In the genomic region with DNA sequence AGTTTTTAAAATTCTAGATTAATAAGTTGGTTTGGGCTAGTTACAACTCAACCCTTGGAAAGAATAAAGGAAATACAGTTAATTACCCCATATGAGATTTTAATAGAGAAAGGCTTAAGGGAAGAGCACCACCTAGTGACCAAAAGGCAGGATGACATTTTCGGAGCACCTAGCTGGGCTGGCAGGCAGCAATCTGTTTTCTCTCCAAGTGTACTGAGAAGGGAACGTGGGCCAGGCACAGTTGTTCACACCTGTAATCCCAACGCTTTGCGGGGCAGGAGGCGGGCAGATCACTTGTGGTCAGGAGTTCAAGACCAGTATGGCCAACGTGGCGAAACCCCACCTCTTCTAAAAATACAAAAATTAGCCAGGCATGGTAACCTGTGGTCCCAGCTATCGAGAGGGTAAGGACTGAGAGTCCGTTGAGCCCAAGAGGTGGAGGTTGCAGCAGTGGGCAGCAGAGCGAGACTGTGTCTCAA, we compare ENCODE assay signal across 8 cellular contexts. TPM values are rescaled to one million over a fixed set of nuclear protein-coding genes. Genes with fewer than 3 reads are reported as not detected.
DNase-seq lines count a peak whose midpoint lies in the region; ATAC-seq, FAIRE-seq and TF ChIP-seq lines count a peak whose summit lies in the region.
"Not testable (repeated sequence)": the region's sequence is repeated elsewhere in the genome, so short reads cannot be mapped to it uniquely, and the experiment has no call there.

No MANE protein-coding gene starts in this region.

- H2AFZ ChIP-seq in PC-3 (ENCODE audit: low read length); smooth muscle cell (ENCODE audit: low read depth): not testable (repeated sequence)

- peaks cover 6 to 39% of the 10 kb centered on the region in 2 donors for H3K36me3 Mint-ChIP-seq in activated T-cell treated with anti-CD3 and anti-CD28 coated beads, Interleukin-2, amount 50 U/mL, for 72 hours (ENCODE audit: insufficient read depth in 2 of 2)

- not testable (repeated sequence) for H3K4me1 Mint-ChIP-seq in activated T-cell treated with anti-CD3 and anti-CD28 coated beads, Interleukin-2, amount 50 U/mL, for 72 hours (ENCODE audit: low read depth)

- not testable (repeated sequence) for H3K27ac ChIP-seq in PC-3 (ENCODE audit: low read length); cardiac muscle cell; smooth muscle cell (ENCODE audit: low read depth)

- H3K4me3 ChIP-seq in BE2C (ENCODE audit: low read depth, low read length); PC-3 (ENCODE audit: low read length); cardiac muscle cell; mucosa of descending colon; smooth muscle cell: not testable (repeated sequence)

- not testable (repeated sequence) for DNase-seq in BE2C; PC-3; activated T-cell treated with anti-CD3 and anti-CD28 coated beads, Interleukin-2, amount 50 U/mL, for 72 hours; cardiac muscle cell (ENCODE audit: low read depth in 1 of 2, low spot score in 1 of 2); mucosa of descending colon; smooth muscle cell (lab: John Stamatoyannopoulos, UW; ENCODE audit: unreplicated experiment)

- ATAC-seq in GM21786 (IDR thresholded peaks at IDR 0.05; ENCODE audit: unreplicated experiment), result peak; percentile 40
- ATAC-seq in PC-3, result peak; percentile 61
- ATAC-seq in activated T-cell treated with anti-CD3 and anti-CD28 coated beads, Interleukin-2, amount 50 U/mL, for 72 hours (replicated peaks in 1 of 2), result peak; percentile 47 to 54
- ATAC-seq in mucosa of descending colon, result peak; percentile 94

- peak; percentile 30 for TF ChIP-seq CTCF in BE2C (IDR thresholded peaks at IDR 0.05; ENCODE audit: low read depth, low read length)
- not testable (repeated sequence) for TF ChIP-seq CTCF in PC-3 (conservative IDR thresholded peaks at IDR 0.05; ENCODE audit: low read depth, low read length); mucosa of descending colon (IDR thresholded peaks at IDR 0.05)
- TF ChIP-seq CTCF in cardiac muscle cell (IDR thresholded peaks at IDR 0.05; ENCODE audit: low read depth, low read length), result peak; percentile 27
- TF ChIP-seq CTCF in smooth muscle cell (IDR thresholded peaks at IDR 0.05; ENCODE audit: borderline replicate concordance, insufficient read depth, poor library complexity, severe bottlenecking), result peak; percentile 32

- CTCF ChIA-PET in PC-3 (lab: Charles Lee), result not testable (repeated sequence)

- POLR2A ChIA-PET in PC-3 (lab: Charles Lee; ENCODE audit: unreplicated experiment), result not testable (repeated sequence)

- not testable (repeated sequence) for BruUV-seq in PC-3 (replicated peaks; lab: Mats Ljungman, UMichigan)

- WGBS in smooth muscle cell (ENCODE audit: low lambda C conversion rate), result 50% methylated on average over 10 of the region's 10 CpGs

- H3K27ac Mint-ChIP-seq in activated T-cell treated with anti-CD3 and anti-CD28 coated beads, Interleukin-2, amount 50 U/mL, for 72 hours, result peak overlapping the region; percentile 71

- H3K79me2 ChIP-seq in PC-3 (ENCODE audit: low read length); smooth muscle cell (ENCODE audit: low read depth): not testable (repeated sequence)

- H3K4me2 ChIP-seq in PC-3 (ENCODE audit: low read length); smooth muscle cell: not testable (repeated sequence)

- intact Hi-C loops in PC-3 (cut with micrococcal nuclease); mucosa of descending colon (cut with DNase I, micrococcal nuclease): not testable (repeated sequence)

- H3K36me3 ChIP-seq in BE2C, result peaks cover 51% of the 10 kb centered on the region
- peaks cover 13% of the 10 kb centered on the region; the same call in 1 of the 2 replicates for H3K36me3 ChIP-seq in PC-3 (ENCODE audit: low read depth, low read length)
- H3K36me3 ChIP-seq in cardiac muscle cell, result peaks cover 38% of the 10 kb centered on the region
- H3K36me3 ChIP-seq in mucosa of descending colon (ENCODE audit: low read depth); smooth muscle cell (ENCODE audit: low read depth): not testable (repeated sequence)

- not testable (repeated sequence) for H3K9ac ChIP-seq in PC-3 (ENCODE audit: low read length); smooth muscle cell (ENCODE audit: low read depth)

- not testable (repeated sequence) for H3K9me2 ChIP-seq in PC-3 (replicated peaks; ENCODE audit: low read length)

- not testable (repeated sequence) for H3K27me3 Mint-ChIP-seq in activated T-cell treated with anti-CD3 and anti-CD28 coated beads, Interleukin-2, amount 50 U/mL, for 72 hours (ENCODE audit: low read depth)

- H4K20me1 ChIP-seq in PC-3 (ENCODE audit: low read length); smooth muscle cell (ENCODE audit: low read depth): not testable (repeated sequence)

- H3K27me3 ChIP-seq in BE2C; PC-3 (ENCODE audit: low read length); cardiac muscle cell; smooth muscle cell (ENCODE audit: low read depth): not testable (repeated sequence)

- H3K9me3 ChIP-seq in BE2C; PC-3 (ENCODE audit: low read length); cardiac muscle cell (ENCODE audit: low read depth); mucosa of descending colon; smooth muscle cell (replicated peaks; ENCODE audit: low read depth): not testable (repeated sequence)

- not testable (repeated sequence) for H3F3A ChIP-seq in PC-3 (ENCODE audit: low read length, unreplicated experiment); smooth muscle cell (ENCODE audit: low read depth)

- H3K4me3 Mint-ChIP-seq in activated T-cell treated with anti-CD3 and anti-CD28 coated beads, Interleukin-2, amount 50 U/mL, for 72 hours, result not testable (repeated sequence)

- FAIRE-seq in colon (lab: Jason Lieb, UNC), result peak; percentile 41

- H3K9me3 Mint-ChIP-seq in activated T-cell treated with anti-CD3 and anti-CD28 coated beads, Interleukin-2, amount 50 U/mL, for 72 hours, result not testable (repeated sequence)

- H3K4me1 ChIP-seq in BE2C; PC-3 (ENCODE audit: insufficient read depth, low read length); cardiac muscle cell (ENCODE audit: low read depth); mucosa of descending colon (ENCODE audit: low read depth); smooth muscle cell (ENCODE audit: low read depth): not testable (repeated sequence)

RNA-seq across cellular contexts. Expression of a gene that starts 16.5 kb away (rescaled TPM):
- 6.4 TPM for polyA plus RNA-seq in BE2C (2012; ENCODE audit: insufficient read depth, insufficient read length, low read depth)
- total RNA-seq in PC-3 (2014; rRNA removed) (23.8 and 32.0 TPM in 2 replicates), cardiac muscle cell (33.4 and 41.0 TPM in 2 replicates), mucosa of descending colon (10 to 100 TPM; 28.0 to 45.3 (median 39.8) TPM), smooth muscle cell (66.9 and 70.0 TPM in 2 replicates)
- 10 to 100 TPM; 37.8 to 39.1 TPM for total RNA-seq in activated T-cell treated with anti-CD3 and anti-CD28 coated beads, Interleukin-2, amount 50 U/mL, for 72 hours
- polyA plus RNA-seq in cardiac muscle cell (42.7 and 68.6 TPM in 2 replicates), smooth muscle cell (96.6 and 96.9 TPM in 2 replicates)

RNA-seq across cellular contexts. Expression of a gene that starts 21.7 kb away (rescaled TPM):
- 118 TPM for polyA plus RNA-seq in BE2C (2012; ENCODE audit: insufficient read depth, insufficient read length, low read depth)
- 29.9 and 35.3 TPM in 2 replicates for total RNA-seq in PC-3 (2014; rRNA removed)
- 10 to 100 TPM; 39.5 to 41.6 TPM for total RNA-seq in activated T-cell treated with anti-CD3 and anti-CD28 coated beads, Interleukin-2, amount 50 U/mL, for 72 hours
- total RNA-seq in cardiac muscle cell, result 19.1 and 23.2 TPM in 2 replicates
- 15.1 and 22.6 TPM in 2 replicates for polyA plus RNA-seq in cardiac muscle cell
- total RNA-seq in mucosa of descending colon, result 10 to 100 TPM; 20.2 to 32.0 (median 27.7) TPM
- 47.1 and 48.6 TPM in 2 replicates for total RNA-seq in smooth muscle cell
- 17.1 and 17.7 TPM in 2 replicates for polyA plus RNA-seq in smooth muscle cell

Comparison
In these comparisons a context has a peak if more than half of its experiments do, and no peak if none do; other contexts are left out.
1. ATAC-seq: peak in every context shown above with its lines; median percentile 94 in mucosa of descending colon; 61 in PC-3; 50 in activated T-cell treated with anti-CD3 and anti-CD28 coated beads, Interleukin-2, amount 50 U/mL, for 72 hours; 40 in GM21786.